Comparison of ENCODE assay signal across 7 cellular contexts in genomic region chrX:148500428-148501120, GRCh38. TPM values are rescaled to one million over a fixed set of nuclear protein-coding genes. Genes with fewer than 3 reads are reported as not detected.
DNase-seq lines count a peak whose midpoint lies in the region; ATAC-seq and TF ChIP-seq lines count a peak whose summit lies in the region.

Gene AFF2, plus strand, starts transcription at chrX:148500617. Its CDS starts 481 bp downstream, at chrX:148501098.

- peaks cover 0 to 4% of the 10 kb centered on the region in 2 donors for H3K27me3 Mint-ChIP-seq in stimulated activated naive B cell treated with anti-CD40 and anti-IgM and Interleukin-4, amounts not matched to agents 10 μg/mL and 1 μg/mL and 100 μg/mL, for 72 hours

- peak within 1 kb of the TSS; percentile 86 to 90 for H3K4me3 Mint-ChIP-seq in stimulated activated naive B cell treated with anti-CD40 and anti-IgM and Interleukin-4, amounts not matched to agents 10 μg/mL and 1 μg/mL and 100 μg/mL, for 72 hours

- ATAC-seq in GM19035 (IDR thresholded peaks at IDR 0.05; ENCODE audit: unreplicated experiment) (peak; percentile 57), lung (ENCODE audit: insufficient read depth, low FRiP score) (peak; percentile 19), HG03139 (IDR thresholded peaks at IDR 0.05; ENCODE audit: unreplicated experiment) (no peak)
- peak; percentile 73 to 82 for ATAC-seq in stimulated activated naive B cell treated with anti-CD40 and anti-IgM and Interleukin-4, amounts not matched to agents 10 μg/mL and 1 μg/mL and 100 μg/mL, for 72 hours (replicated peaks)

- H3K27me3 ChIP-seq in WERI-Rb-1 (ENCODE audit: insufficient read depth, low read depth, severe bottlenecking) (no peaks in the 10 kb centered on the region), lung (ENCODE audit: control insufficient read depth, insufficient read depth) (peaks cover 3% of the 10 kb centered on the region)

- peaks cover 0 to 7% of the 10 kb centered on the region in 2 donors for H3K4me1 ChIP-seq in lung (ENCODE audit: control insufficient read depth in 2 of 2, insufficient read depth in 2 of 2, low read length in 2 of 2)

- no peaks in the 10 kb centered on the region for H3K36me3 Mint-ChIP-seq in stimulated activated naive B cell treated with anti-CD40 and anti-IgM and Interleukin-4, amounts not matched to agents 10 μg/mL and 1 μg/mL and 100 μg/mL, for 72 hours

- WGBS in lung, 2 donors, result 1 to 42% methylated on average over 20 to 98 of the region's 98 CpGs

- no peaks in the 10 kb centered on the region for H3K36me3 ChIP-seq in WERI-Rb-1
- H3K36me3 ChIP-seq in lung (ENCODE audit: control insufficient read depth in 2 of 2, insufficient read depth in 2 of 2, low read length in 2 of 2), result no peaks in the 10 kb centered on the region

- H3K4me3 ChIP-seq in WERI-Rb-1 (ENCODE audit: low read depth, low read length), result peak within 1 kb of the TSS; percentile 68
- H3K4me3 ChIP-seq in choroid plexus epithelial cell (ENCODE audit: low read depth, low read length), result peak within 1 kb of the TSS; percentile 44
- peak within 1 kb of the TSS; percentile 22 for H3K4me3 ChIP-seq in lung

- H3K9me3 Mint-ChIP-seq in stimulated activated naive B cell treated with anti-CD40 and anti-IgM and Interleukin-4, amounts not matched to agents 10 μg/mL and 1 μg/mL and 100 μg/mL, for 72 hours, result no peaks in the 10 kb centered on the region

- H3K9me3 ChIP-seq in WERI-Rb-1 (ENCODE audit: severe bottlenecking), result no peaks in the 10 kb centered on the region
- H3K9me3 ChIP-seq in lung (ENCODE audit: control insufficient read depth in 2 of 2, insufficient read depth in 1 of 2, low read length in 1 of 2), result peaks cover 0 to 3% of the 10 kb centered on the region in 2 donors

- peak; percentile 18 for DNase-seq in HuH-7.5 (ENCODE audit: low spot score)
- DNase-seq in WERI-Rb-1, result peak; percentile 53
- DNase-seq in choroid plexus epithelial cell (ENCODE audit: low read depth), result peak; percentile 5
- peak; percentile 29 for DNase-seq in lung (ENCODE audit: low spot score)
- DNase-seq in stimulated activated naive B cell treated with anti-CD40 and anti-IgM and Interleukin-4, amounts not matched to agents 10 μg/mL and 1 μg/mL and 100 μg/mL, for 72 hours, result peak; percentile 20

- peak within 1 kb of the TSS; percentile 56; the same call in 1 of the 2 replicates for H3K27ac ChIP-seq in WERI-Rb-1
- peak within 1 kb of the TSS in 1 of 2 donors; percentile 28 for H3K27ac ChIP-seq in lung (ENCODE audit: low read depth in 1 of 2, low read length in 1 of 2)

- no peak for TF ChIP-seq CTCF in WERI-Rb-1 (IDR thresholded peaks at IDR 0.05; ENCODE audit: low read depth, low read length)
- TF ChIP-seq CTCF in choroid plexus epithelial cell (conservative IDR thresholded peaks at IDR 0.05; ENCODE audit: low read depth, low read length), result no peak
- no peak for TF ChIP-seq CTCF in lung (IDR thresholded peaks at IDR 0.05; ENCODE audit: control extremely low read depth, extremely low read depth)

- H3K4me1 Mint-ChIP-seq in stimulated activated naive B cell treated with anti-CD40 and anti-IgM and Interleukin-4, amounts not matched to agents 10 μg/mL and 1 μg/mL and 100 μg/mL, for 72 hours, result peaks cover 0 to 5% of the 10 kb centered on the region in 2 donors

- H3K27ac Mint-ChIP-seq in stimulated activated naive B cell treated with anti-CD40 and anti-IgM and Interleukin-4, amounts not matched to agents 10 μg/mL and 1 μg/mL and 100 μg/mL, for 72 hours, result no peak within 1 kb of the TSS

RNA-seq across cellular contexts. Expression of gene AFF2, which starts in this region (rescaled TPM):
- total RNA-seq in lung, result 10 to 100 TPM in 1 of 2 donors, 1 to 10 TPM in 1; 6.3 to 13.0 TPM
- 1 to 10 TPM; 1.2 to 1.5 TPM for polyA plus RNA-seq in lung
